ENCODE assay signal across 2 cellular contexts in the genomic region with DNA sequence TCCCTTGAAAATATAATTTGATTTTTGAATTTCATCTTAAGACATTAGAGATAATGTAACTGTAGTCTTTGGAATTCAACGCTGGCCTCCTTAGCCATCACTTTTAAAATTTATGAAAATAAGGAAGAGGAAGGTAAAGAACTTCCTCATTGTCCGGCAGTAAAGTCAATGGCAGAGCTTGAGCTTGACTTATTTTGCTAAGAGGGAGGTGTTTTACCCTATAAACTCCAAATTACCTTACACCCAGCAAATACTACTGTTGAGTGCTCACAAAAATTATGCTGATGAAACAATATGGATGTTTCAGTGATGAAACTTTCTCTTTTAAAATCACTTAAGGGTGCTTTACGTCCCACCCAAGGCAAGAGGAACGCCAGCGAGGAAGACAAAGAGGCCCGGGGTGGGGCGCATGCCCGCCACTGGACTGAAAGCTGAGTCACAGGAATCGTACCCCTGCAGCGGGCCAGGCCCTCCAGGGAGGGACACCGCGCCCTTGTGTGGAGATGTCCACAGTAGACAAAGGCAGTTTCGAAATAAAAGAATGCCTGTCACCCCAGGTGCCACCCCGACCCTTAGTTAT.
TF ChIP-seq lines count a peak whose summit lies in the region.

No MANE protein-coding gene starts in this region.

TF ChIP-seq in liver, 16 proteins besides CTCF, POLR2A, EP300 and RAD21 (continued from another document):
- TF ChIP-seq, protein P1, sequence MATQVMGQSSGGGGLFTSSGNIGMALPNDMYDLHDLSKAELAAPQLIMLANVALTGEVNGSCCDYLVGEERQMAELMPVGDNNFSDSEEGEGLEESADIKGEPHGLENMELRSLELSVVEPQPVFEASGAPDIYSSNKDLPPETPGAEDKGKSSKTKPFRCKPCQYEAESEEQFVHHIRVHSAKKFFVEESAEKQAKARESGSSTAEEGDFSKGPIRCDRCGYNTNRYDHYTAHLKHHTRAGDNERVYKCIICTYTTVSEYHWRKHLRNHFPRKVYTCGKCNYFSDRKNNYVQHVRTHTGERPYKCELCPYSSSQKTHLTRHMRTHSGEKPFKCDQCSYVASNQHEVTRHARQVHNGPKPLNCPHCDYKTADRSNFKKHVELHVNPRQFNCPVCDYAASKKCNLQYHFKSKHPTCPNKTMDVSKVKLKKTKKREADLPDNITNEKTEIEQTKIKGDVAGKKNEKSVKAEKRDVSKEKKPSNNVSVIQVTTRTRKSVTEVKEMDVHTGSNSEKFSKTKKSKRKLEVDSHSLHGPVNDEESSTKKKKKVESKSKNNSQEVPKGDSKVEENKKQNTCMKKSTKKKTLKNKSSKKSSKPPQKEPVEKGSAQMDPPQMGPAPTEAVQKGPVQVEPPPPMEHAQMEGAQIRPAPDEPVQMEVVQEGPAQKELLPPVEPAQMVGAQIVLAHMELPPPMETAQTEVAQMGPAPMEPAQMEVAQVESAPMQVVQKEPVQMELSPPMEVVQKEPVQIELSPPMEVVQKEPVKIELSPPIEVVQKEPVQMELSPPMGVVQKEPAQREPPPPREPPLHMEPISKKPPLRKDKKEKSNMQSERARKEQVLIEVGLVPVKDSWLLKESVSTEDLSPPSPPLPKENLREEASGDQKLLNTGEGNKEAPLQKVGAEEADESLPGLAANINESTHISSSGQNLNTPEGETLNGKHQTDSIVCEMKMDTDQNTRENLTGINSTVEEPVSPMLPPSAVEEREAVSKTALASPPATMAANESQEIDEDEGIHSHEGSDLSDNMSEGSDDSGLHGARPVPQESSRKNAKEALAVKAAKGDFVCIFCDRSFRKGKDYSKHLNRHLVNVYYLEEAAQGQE (IDR thresholded peaks at IDR 0.05): no peak
- no peak for TF ChIP-seq RXRA (IDR thresholded peaks at IDR 0.05)
- no peak for TF ChIP-seq HNF4G (IDR thresholded peaks at IDR 0.05)
- TF ChIP-seq, protein P2, sequence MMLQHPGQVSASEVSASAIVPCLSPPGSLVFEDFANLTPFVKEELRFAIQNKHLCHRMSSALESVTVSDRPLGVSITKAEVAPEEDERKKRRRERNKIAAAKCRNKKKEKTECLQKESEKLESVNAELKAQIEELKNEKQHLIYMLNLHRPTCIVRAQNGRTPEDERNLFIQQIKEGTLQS (IDR thresholded peaks at IDR 0.05): no peak
- TF ChIP-seq FOXA1 (IDR thresholded peaks at IDR 0.05): no peak
- TF ChIP-seq SP1 (IDR thresholded peaks at IDR 0.05): no peak
- no peak for TF ChIP-seq NR2F2 (IDR thresholded peaks at IDR 0.05)
- no peak for TF ChIP-seq YY1 (IDR thresholded peaks at IDR 0.05)
- no peak for TF ChIP-seq GABPA (IDR thresholded peaks at IDR 0.05 in 1 of 2, conservative IDR thresholded peaks at IDR 0.05 in 1 of 2)
- TF ChIP-seq FOXA2 (IDR thresholded peaks at IDR 0.05): no peak
- TF ChIP-seq ZBTB33 (IDR thresholded peaks at IDR 0.05): no peak
- TF ChIP-seq JUND (IDR thresholded peaks at IDR 0.05): no peak
- TF ChIP-seq EGR1 (IDR thresholded peaks at IDR 0.05; ENCODE audit: low read depth in 2 of 2): no peak
- TF ChIP-seq, protein P3, sequence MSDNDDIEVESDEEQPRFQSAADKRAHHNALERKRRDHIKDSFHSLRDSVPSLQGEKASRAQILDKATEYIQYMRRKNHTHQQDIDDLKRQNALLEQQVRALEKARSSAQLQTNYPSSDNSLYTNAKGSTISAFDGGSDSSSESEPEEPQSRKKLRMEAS (IDR thresholded peaks at IDR 0.05): no peak

TF ChIP-seq in HepG2, 621 proteins besides CTCF, POLR2A, EP300 and RAD21 (continued from another document):
- no peak for TF ChIP-seq TFE3 (CRISPR knock-in tag; IDR thresholded peaks at IDR 0.05)
- no peak for TF ChIP-seq MEIS1 (CRISPR knock-in tag; IDR thresholded peaks at IDR 0.05; ENCODE audit: borderline replicate concordance)
